Comparison of ENCODE assay signal across 39 cellular contexts in the genomic region with DNA sequence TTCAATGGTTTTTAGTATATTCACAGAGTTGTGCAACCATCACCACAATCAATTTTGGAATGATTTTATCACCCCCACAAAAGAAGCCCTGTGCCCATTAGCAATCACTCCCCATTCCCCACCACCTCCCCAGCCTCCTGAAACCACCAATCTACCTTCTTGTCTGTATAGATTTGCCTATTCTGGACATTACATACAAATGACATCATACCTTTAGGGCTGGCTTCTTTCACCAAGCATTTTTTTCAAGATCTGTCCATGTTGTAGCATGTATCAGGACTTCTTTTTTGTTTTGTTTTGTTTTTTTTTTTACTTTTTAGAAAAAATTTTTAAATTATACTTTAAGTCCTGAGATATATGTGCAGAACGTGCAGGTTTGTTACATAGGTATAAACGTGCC.
"Had no signal": no experiment of that assay in that cellular context is flagged by ENCODE, and none has a peak within 500 bp of the region (broad histone marks: within the 10 kb centered on the region; RNA-seq: fewer than 3 reads in every experiment).

No MANE protein-coding gene starts in this region.

- DNase-seq: activated effector memory CD4-positive, alpha-beta T cell treated with anti-CD3 and anti-CD28 coated beads, Interleukin-2, amount 50 U/mL, for 16 hours; activated effector memory CD4-positive, alpha-beta T cell treated with Interleukin-2 at 50 U/mL for 16 hours; activated gamma-delta T cell; activated gamma-delta T cell treated with Interleukin-2 at 50 U/mL for 16 hours; activated naive CD4-positive, alpha-beta T cell; activated naive CD4-positive, alpha-beta T cell treated with anti-CD3 and anti-CD28 coated beads for 36 hours; activated naive CD4-positive, alpha-beta T cell treated with anti-CD3 and anti-CD28 coated beads, Interleukin-2, amount 10 ng/mL, durations not matched to agents 7 days and 5 days; activated naive CD4-positive, alpha-beta T cell treated with anti-CD3 and anti-CD28 coated beads, Interleukin-2, amount 50 U/mL, for 16 hours; activated naive CD4-positive, alpha-beta T cell treated with Interleukin-2 at 50 U/mL for 16 hours; activated naive CD8-positive, alpha-beta T cell treated with anti-CD3 and anti-CD28 coated beads for 36 hours; activated naive CD8-positive, alpha-beta T cell treated with anti-CD3 and anti-CD28 coated beads, Interleukin-2, amount 10 ng/mL, durations not matched to agents 7 days and 5 days; activated naive CD8-positive, alpha-beta T cell treated with anti-CD3 and anti-CD28 coated beads, Interleukin-2, amount 50 U/mL, for 24 hours; activated T-cell treated with anti-CD3 and anti-CD28 coated beads, Interleukin-2, amount 50 U/mL, for 1 hour; activated T-cell treated with anti-CD3 and anti-CD28 coated beads, Interleukin-2, amount 50 U/mL, for 24 hours; activated T-cell treated with anti-CD3 and anti-CD28 coated beads, Interleukin-2, amount 50 U/mL, for 4 hours; activated T-cell treated with anti-CD3 and anti-CD28 coated beads, Interleukin-2, amount 50 U/mL, for 48 hours; activated T-cell treated with anti-CD3 and anti-CD28 coated beads, Interleukin-2, amount 50 U/mL, for 72 hours; adrenal gland; amniotic stem cell; amygdala; anterior cingulate cortex; aorta; body of pancreas; brain microvascular endothelial cell; caudate nucleus; central memory CD4-positive, alpha-beta T cell; cerebellar nuclear complex had no signal

- H3K27me3 ChIP-seq: ascending aorta, body of pancreas, brain microvascular endothelial cell, cardiac muscle cell had no signal

- H3K27me3 Mint-ChIP-seq: activated naive CD4-positive, alpha-beta T cell treated with anti-CD3 and anti-CD28 coated beads, Interleukin-2, amount 10 ng/mL, durations not matched to agents 7 days and 5 days; activated naive CD8-positive, alpha-beta T cell; activated naive CD8-positive, alpha-beta T cell treated with anti-CD3 and anti-CD28 coated beads, Interleukin-2, amount 10 ng/mL, durations not matched to agents 7 days and 5 days; activated naive CD8-positive, alpha-beta T cell treated with anti-CD3 and anti-CD28 coated beads, Interleukin-2, amount 50 U/mL, for 24 hours; central memory CD8-positive, alpha-beta T cell had no signal

- FAIRE-seq: bronchial epithelial cell had no signal

- H3K36me3 ChIP-seq: adrenal gland, ascending aorta, brain microvascular endothelial cell, breast epithelium, cardiac muscle cell had no signal

- H3K9me3 ChIP-seq: adrenal gland, ascending aorta, body of pancreas, breast epithelium had no signal

- H3K27ac ChIP-seq: adrenal gland, ascending aorta, body of pancreas, brain microvascular endothelial cell, breast epithelium, cardiac muscle cell had no signal

- H3K4me1 Mint-ChIP-seq: activated naive CD4-positive, alpha-beta T cell treated with anti-CD3 and anti-CD28 coated beads, Interleukin-2, amount 10 ng/mL, durations not matched to agents 7 days and 5 days; activated naive CD4-positive, alpha-beta T cell treated with anti-CD3 and anti-CD28 coated beads, Interleukin-2, amount 50 U/mL, for 24 hours; activated naive CD8-positive, alpha-beta T cell treated with anti-CD3 and anti-CD28 coated beads for 36 hours; activated naive CD8-positive, alpha-beta T cell treated with anti-CD3 and anti-CD28 coated beads, Interleukin-2, amount 10 ng/mL, durations not matched to agents 7 days and 5 days; activated naive CD8-positive, alpha-beta T cell treated with anti-CD3 and anti-CD28 coated beads, Interleukin-2, amount 50 U/mL, for 24 hours; activated T-helper 17 cell treated with anti-CD3 and anti-CD28 coated beads, Interleukin-2, amount 50 U/mL, for 72 hours; brain; central memory CD8-positive, alpha-beta T cell had no signal

- ATAC-seq: activated naive CD4-positive, alpha-beta T cell treated with anti-CD3 and anti-CD28 coated beads, Interleukin-2, amount 50 U/mL, for 72 hours; activated naive CD8-positive, alpha-beta T cell treated with anti-CD3 and anti-CD28 coated beads, Interleukin-2, amount 50 U/mL, for 24 hours; activated T-cell treated with anti-CD3 and anti-CD28 coated beads, Interleukin-2, amount 50 U/mL, for 4 hours; activated T-cell treated with anti-CD3 and anti-CD28 coated beads, Interleukin-2, amount 50 U/mL, for 72 hours; activated T-helper 17 cell treated with anti-CD3 and anti-CD28 coated beads, Interleukin-2, amount 50 U/mL, for 72 hours; body of pancreas had no signal

- H3K36me3 Mint-ChIP-seq: activated naive CD4-positive, alpha-beta T cell treated with anti-CD3 and anti-CD28 coated beads, Interleukin-2, amount 10 ng/mL, durations not matched to agents 7 days and 5 days; activated naive CD4-positive, alpha-beta T cell treated with anti-CD3 and anti-CD28 coated beads, Interleukin-2, amount 50 U/mL, for 24 hours; activated naive CD4-positive, alpha-beta T cell treated with anti-CD3 and anti-CD28 coated beads, Interleukin-2, amount 50 U/mL, for 72 hours; activated naive CD8-positive, alpha-beta T cell; activated naive CD8-positive, alpha-beta T cell treated with anti-CD3 and anti-CD28 coated beads for 36 hours; activated naive CD8-positive, alpha-beta T cell treated with anti-CD3 and anti-CD28 coated beads, Interleukin-2, amount 10 ng/mL, durations not matched to agents 7 days and 5 days; brain had no signal

- H3K4me3 Mint-ChIP-seq: activated naive CD4-positive, alpha-beta T cell treated with anti-CD3 and anti-CD28 coated beads for 36 hours; activated naive CD4-positive, alpha-beta T cell treated with anti-CD3 and anti-CD28 coated beads, Interleukin-2, amount 10 ng/mL, durations not matched to agents 7 days and 5 days; activated naive CD4-positive, alpha-beta T cell treated with anti-CD3 and anti-CD28 coated beads, Interleukin-2, amount 50 U/mL, for 24 hours; activated naive CD8-positive, alpha-beta T cell; activated naive CD8-positive, alpha-beta T cell treated with anti-CD3 and anti-CD28 coated beads for 36 hours; activated naive CD8-positive, alpha-beta T cell treated with anti-CD3 and anti-CD28 coated beads, Interleukin-2, amount 10 ng/mL, durations not matched to agents 7 days and 5 days; activated naive CD8-positive, alpha-beta T cell treated with anti-CD3 and anti-CD28 coated beads, Interleukin-2, amount 50 U/mL, for 24 hours; activated T-cell treated with anti-CD3 and anti-CD28 coated beads, Interleukin-2, amount 50 U/mL, for 24 hours; activated T-cell treated with anti-CD3 and anti-CD28 coated beads, Interleukin-2, amount 50 U/mL, for 4 hours; activated T-cell treated with anti-CD3 and anti-CD28 coated beads, Interleukin-2, amount 50 U/mL, for 72 hours; activated T-helper 1 cell treated with anti-CD3 and anti-CD28 coated beads, Interleukin-12 subunit alpha, Interleukin-12 subunit beta, Interleukin-2, Interleukin-4 antibody, amounts not matched to agents 30 ng/mL and 10 ng/mL and 1 ng/mL, durations not matched to agents 14 hours and 24 hours and 36 hours; activated T-helper 17 cell treated with anti-CD3 and anti-CD28 coated beads, Interleukin-2, amount 50 U/mL, for 72 hours; brain; central memory CD8-positive, alpha-beta T cell had no signal

- H3K4me3 ChIP-seq: adrenal gland, ascending aorta, body of pancreas, breast epithelium, cardiac muscle cell had no signal

- H3K4me1 ChIP-seq: adrenal gland, ascending aorta, body of pancreas, breast epithelium had no signal

- H3K27ac Mint-ChIP-seq: activated naive CD4-positive, alpha-beta T cell treated with anti-CD3 and anti-CD28 coated beads for 36 hours; activated naive CD4-positive, alpha-beta T cell treated with anti-CD3 and anti-CD28 coated beads, Interleukin-2, amount 10 ng/mL, durations not matched to agents 7 days and 5 days; activated naive CD4-positive, alpha-beta T cell treated with anti-CD3 and anti-CD28 coated beads, Interleukin-2, amount 50 U/mL, for 24 hours; activated naive CD4-positive, alpha-beta T cell treated with anti-CD3 and anti-CD28 coated beads, Interleukin-2, amount 50 U/mL, for 72 hours; activated naive CD8-positive, alpha-beta T cell; activated naive CD8-positive, alpha-beta T cell treated with anti-CD3 and anti-CD28 coated beads for 36 hours; activated naive CD8-positive, alpha-beta T cell treated with anti-CD3 and anti-CD28 coated beads, Interleukin-2, amount 10 ng/mL, durations not matched to agents 7 days and 5 days; activated naive CD8-positive, alpha-beta T cell treated with anti-CD3 and anti-CD28 coated beads, Interleukin-2, amount 50 U/mL, for 24 hours; activated T-cell treated with anti-CD3 and anti-CD28 coated beads, Interleukin-2, amount 50 U/mL, for 24 hours; activated T-cell treated with anti-CD3 and anti-CD28 coated beads, Interleukin-2, amount 50 U/mL, for 72 hours; activated T-helper 1 cell treated with anti-CD3 and anti-CD28 coated beads, Interleukin-12 subunit alpha, Interleukin-12 subunit beta, Interleukin-2, Interleukin-4 antibody, amounts not matched to agents 30 ng/mL and 10 ng/mL and 1 ng/mL, durations not matched to agents 14 hours and 24 hours and 36 hours; activated T-helper 17 cell treated with anti-CD3 and anti-CD28 coated beads, Interleukin-2, amount 50 U/mL, for 72 hours; activated T-helper 2 cell treated with anti-CD3 and anti-CD28 coated beads, Interferon-gamma antibody, Interleukin-2, Interleukin-4, amounts not matched to agents 10 μg/mL and 5 μg/mL and 100 μg/mL, durations not matched to agents 14 hours and 24 hours and 36 hours; brain had no signal

- H3K9me3 Mint-ChIP-seq: activated naive CD4-positive, alpha-beta T cell treated with anti-CD3 and anti-CD28 coated beads for 36 hours; activated naive CD4-positive, alpha-beta T cell treated with anti-CD3 and anti-CD28 coated beads, Interleukin-2, amount 10 ng/mL, durations not matched to agents 7 days and 5 days; activated naive CD4-positive, alpha-beta T cell treated with anti-CD3 and anti-CD28 coated beads, Interleukin-2, amount 50 U/mL, for 24 hours; activated naive CD4-positive, alpha-beta T cell treated with anti-CD3 and anti-CD28 coated beads, Interleukin-2, amount 50 U/mL, for 72 hours; activated naive CD8-positive, alpha-beta T cell treated with anti-CD3 and anti-CD28 coated beads for 36 hours; activated naive CD8-positive, alpha-beta T cell treated with anti-CD3 and anti-CD28 coated beads, Interleukin-2, amount 10 ng/mL, durations not matched to agents 7 days and 5 days; activated naive CD8-positive, alpha-beta T cell treated with anti-CD3 and anti-CD28 coated beads, Interleukin-2, amount 50 U/mL, for 24 hours; activated T-cell treated with anti-CD3 and anti-CD28 coated beads, Interleukin-2, amount 50 U/mL, for 24 hours; activated T-cell treated with anti-CD3 and anti-CD28 coated beads, Interleukin-2, amount 50 U/mL, for 4 hours; activated T-helper 1 cell treated with anti-CD3 and anti-CD28 coated beads, Interleukin-12 subunit alpha, Interleukin-12 subunit beta, Interleukin-2, Interleukin-4 antibody, amounts not matched to agents 30 ng/mL and 10 ng/mL and 1 ng/mL, durations not matched to agents 14 hours and 24 hours and 36 hours; activated T-helper 17 cell treated with anti-CD3 and anti-CD28 coated beads, Interleukin-2, amount 50 U/mL, for 72 hours; activated T-helper 2 cell treated with anti-CD3 and anti-CD28 coated beads, Interferon-gamma antibody, Interleukin-2, Interleukin-4, amounts not matched to agents 10 μg/mL and 5 μg/mL and 100 μg/mL, durations not matched to agents 14 hours and 24 hours and 36 hours; central memory CD8-positive, alpha-beta T cell had no signal
